Comparison of ENCODE assay signal across 1 cellular context in the genomic region with DNA sequence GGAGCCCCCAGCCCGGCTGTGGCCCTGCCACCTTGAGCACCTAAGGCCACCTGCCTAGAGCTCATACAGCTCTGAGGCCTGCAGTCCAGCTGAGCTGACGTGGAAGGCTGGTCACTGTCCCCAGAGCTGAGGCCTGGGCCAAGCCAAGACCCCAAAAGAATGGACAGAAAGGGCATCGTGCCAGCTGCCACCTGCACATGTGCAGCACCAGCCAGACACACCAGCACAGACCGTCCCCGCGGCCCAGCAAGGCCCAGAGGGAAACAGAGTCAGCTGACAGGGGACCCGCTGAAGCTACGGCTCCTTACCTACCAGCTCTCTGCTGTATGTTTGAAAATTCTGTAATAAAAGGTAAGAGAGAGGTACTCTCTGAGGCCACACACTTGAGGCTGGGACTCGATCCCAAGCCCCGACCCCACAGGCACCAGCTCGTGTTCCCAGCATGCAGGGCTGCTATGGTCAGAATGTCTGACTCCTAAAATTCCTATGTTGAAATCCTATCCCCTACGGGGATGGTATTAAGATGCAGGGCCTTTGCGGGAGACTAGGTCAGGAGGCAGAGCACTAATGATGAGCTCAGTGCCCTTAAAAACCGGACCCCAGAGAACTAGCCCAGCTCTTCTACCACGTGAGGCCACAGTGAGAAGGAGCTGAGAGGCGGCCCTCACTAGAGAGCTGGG.
TF ChIP-seq lines count a peak whose summit lies in the region.

No MANE protein-coding gene starts in this region.

TF ChIP-seq in SK-N-SH treated with all-trans-retinoic acid at 6 μM for 48 hours, 23 proteins besides CTCF, POLR2A, EP300 and RAD21 (continued from another document):
- TF ChIP-seq, protein P1, sequence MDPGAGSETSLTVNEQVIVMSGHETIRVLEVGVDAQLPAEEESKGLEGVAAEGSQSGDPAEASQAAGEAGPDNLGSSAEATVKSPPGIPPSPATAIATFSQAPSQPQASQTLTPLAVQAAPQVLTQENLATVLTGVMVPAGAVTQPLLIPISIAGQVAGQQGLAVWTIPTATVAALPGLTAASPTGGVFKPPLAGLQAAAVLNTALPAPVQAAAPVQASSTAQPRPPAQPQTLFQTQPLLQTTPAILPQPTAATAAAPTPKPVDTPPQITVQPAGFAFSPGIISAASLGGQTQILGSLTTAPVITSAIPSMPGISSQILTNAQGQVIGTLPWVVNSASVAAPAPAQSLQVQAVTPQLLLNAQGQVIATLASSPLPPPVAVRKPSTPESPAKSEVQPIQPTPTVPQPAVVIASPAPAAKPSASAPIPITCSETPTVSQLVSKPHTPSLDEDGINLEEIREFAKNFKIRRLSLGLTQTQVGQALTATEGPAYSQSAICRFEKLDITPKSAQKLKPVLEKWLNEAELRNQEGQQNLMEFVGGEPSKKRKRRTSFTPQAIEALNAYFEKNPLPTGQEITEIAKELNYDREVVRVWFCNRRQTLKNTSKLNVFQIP (CRISPR knock-in tag; IDR thresholded peaks at IDR 0.05; ENCODE audit: borderline replicate concordance, low read depth), result no peak
